Comparison of ENCODE assay signal across 6 cellular contexts in genomic region chr7:144203086-144203485, GRCh38. TPM values are rescaled to one million over a fixed set of nuclear protein-coding genes. Genes with fewer than 3 reads are reported as not detected.
"Had no signal": no experiment of that assay in that cellular context is flagged by ENCODE, and none has a peak within 500 bp of the region (broad histone marks: within the 10 kb centered on the region; RNA-seq: fewer than 3 reads in every experiment).

No MANE protein-coding gene starts in this region.

RNA-seq across cellular contexts. Expression of gene ARHGEF35, which starts 7.5 kb away (rescaled TPM):
- total RNA-seq: HFFc6 had no signal

RNA-seq across cellular contexts. Expression of gene CTAGE4, which starts 19.8 kb away (rescaled TPM):
- total RNA-seq: GM23248, HFFc6 had no signal

RNA-seq across cellular contexts. Expression of gene OR2A42, which starts 36.3 kb away (rescaled TPM):
- total RNA-seq: H1, H4, H7, H9, HFFc6 had no signal
- polyA plus RNA-seq: H1 had no signal
